In the genomic region with DNA sequence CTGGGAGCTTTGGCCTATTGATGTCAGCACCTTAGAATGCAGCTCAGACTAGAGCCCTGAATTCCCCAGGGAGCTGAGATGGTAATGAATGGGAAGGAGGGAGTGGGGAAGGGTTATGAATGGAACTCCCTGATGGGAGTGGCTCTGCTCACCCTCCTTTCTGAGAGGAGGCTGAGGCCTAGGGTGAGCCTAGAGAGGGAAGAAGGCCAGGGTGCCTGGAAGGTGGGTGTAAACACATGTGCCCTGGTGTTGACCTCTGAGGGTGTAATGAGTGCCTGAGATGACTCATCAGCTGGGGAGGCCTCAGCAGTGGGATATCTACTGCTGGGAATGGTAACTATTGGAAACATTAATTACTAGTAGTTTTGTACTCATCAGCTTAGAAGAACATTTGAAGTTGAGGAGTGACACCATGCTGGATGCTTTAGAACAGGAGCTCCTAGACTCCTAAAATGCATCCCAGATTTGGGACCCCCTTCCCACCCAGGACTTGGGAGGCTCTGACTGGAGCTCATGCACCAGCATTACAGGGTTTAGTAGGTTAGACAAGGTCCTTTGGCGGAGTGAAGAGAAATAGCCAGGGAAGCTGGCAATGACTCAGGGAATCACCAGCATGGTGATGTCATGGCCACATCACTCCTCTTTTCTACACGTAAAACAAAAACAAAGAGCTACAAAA, we compare ENCODE assay signal across 8 cellular contexts. TPM values are rescaled to one million over a fixed set of nuclear protein-coding genes. Genes with fewer than 3 reads are reported as not detected.
DNase-seq lines count a peak whose midpoint lies in the region; ATAC-seq lines count a peak whose summit lies in the region.

No MANE protein-coding gene starts in this region.

- peaks cover 62 to 89% (median 72%) of the 10 kb centered on the region in 3 donors for H3K36me3 ChIP-seq in skeletal muscle tissue (ENCODE audit: control insufficient read depth in 3 of 3, insufficient read depth in 3 of 3, low read length in 3 of 3)

- peak; percentile 99 for DNase-seq in COLO829 (ENCODE audit: low spot score)
- peak; percentile 98 for DNase-seq in HS-5 (ENCODE audit: low read depth)
- peak; percentile 55 for DNase-seq in left cardiac atrium

- no peaks in the 10 kb centered on the region for H3K27me3 ChIP-seq in skeletal muscle tissue (ENCODE audit: control insufficient read depth in 3 of 3, insufficient read depth in 3 of 3, low read length in 3 of 3)

- H3K27ac ChIP-seq in skeletal muscle tissue (ENCODE audit: low read depth, low read length): peak overlapping the region; percentile 48

- H3K4me1 Mint-ChIP-seq in activated naive CD8-positive, alpha-beta T cell (ENCODE audit: low read depth): peaks cover 35% of the 10 kb centered on the region

- H3K4me1 ChIP-seq in skeletal muscle tissue (ENCODE audit: control insufficient read depth in 3 of 3, insufficient read depth in 3 of 3, low read length in 3 of 3): peaks cover 32 to 44% (median 36%) of the 10 kb centered on the region in 3 donors

- H3K9me3 Mint-ChIP-seq in activated naive CD8-positive, alpha-beta T cell (ENCODE audit: low read depth): no peaks in the 10 kb centered on the region

- H3K4me3 ChIP-seq in skeletal muscle tissue (ENCODE audit: low read length in 3 of 3): no peak overlapping the region

- peak overlapping the region; percentile 77 for H3K27ac Mint-ChIP-seq in activated naive CD8-positive, alpha-beta T cell

- peak; percentile 67 to 93 for ATAC-seq in left cardiac atrium
- no peak for ATAC-seq in GM21526 (IDR thresholded peaks at IDR 0.05; ENCODE audit: low FRiP score, unreplicated experiment)
- no peak for ATAC-seq in HG02852 (IDR thresholded peaks at IDR 0.05; ENCODE audit: unreplicated experiment)
- ATAC-seq in HG03520 (IDR thresholded peaks at IDR 0.05; ENCODE audit: unreplicated experiment): no peak

- H3K9me3 ChIP-seq in skeletal muscle tissue (ENCODE audit: control insufficient read depth in 3 of 3, low read length in 3 of 3): no peaks in the 10 kb centered on the region

- intact Hi-C loops in left cardiac atrium (cut with DNase I): no loop called here

- H3K4me3 Mint-ChIP-seq in activated naive CD8-positive, alpha-beta T cell: no peak overlapping the region

- H3K27me3 Mint-ChIP-seq in activated naive CD8-positive, alpha-beta T cell: no peaks in the 10 kb centered on the region

- H3K36me3 Mint-ChIP-seq in activated naive CD8-positive, alpha-beta T cell: peaks cover 22% of the 10 kb centered on the region

- H3K9ac ChIP-seq in skeletal muscle tissue (ENCODE audit: low read depth in 1 of 3, low read length in 3 of 3): no peak overlapping the region

RNA-seq across cellular contexts. Expression of gene PIGV, which starts 16.0 kb away (rescaled TPM):
- total RNA-seq in left cardiac atrium (1 to 10 TPM; 6.1 to 6.7 TPM), skeletal muscle tissue (5.2 TPM)

RNA-seq across cellular contexts. Expression of gene ZDHHC18, which starts 54.7 kb away (rescaled TPM):
- total RNA-seq in left cardiac atrium (10 to 100 TPM; 15.6 to 18.6 TPM), skeletal muscle tissue (3.7 TPM)

Comparison
In these comparisons a context has a peak if more than half of its experiments do, and no peak if none do; other contexts are left out.
1. ATAC-seq: peak in left cardiac atrium (2 of 2); none in GM21526 (single experiment), HG02852 (single experiment) and HG03520 (single experiment).
2. Peak in every context shown above with its lines, with median percentiles within 50 percentile points of each other: DNase-seq.